35 cellular contexts compared by ENCODE assay signal in the genomic region with DNA sequence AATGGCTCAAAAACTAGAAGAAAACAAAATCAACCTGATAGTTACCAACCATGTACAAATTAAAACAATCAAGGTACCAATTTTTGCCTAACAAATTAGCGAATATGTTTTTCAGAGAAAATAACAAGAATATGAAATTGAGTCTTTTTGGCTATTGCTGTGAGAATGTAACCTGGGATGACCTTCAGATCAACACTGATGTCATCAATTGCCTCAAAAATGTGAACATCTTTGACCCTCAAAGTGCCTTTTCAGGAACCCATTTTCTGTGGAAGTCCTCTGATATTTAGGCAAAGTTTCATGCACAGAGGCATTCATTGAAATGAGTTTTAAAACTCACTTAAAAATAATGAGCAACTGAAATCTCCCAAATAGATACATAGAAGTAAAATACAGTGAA.
"Had no signal": no experiment of that assay in that cellular context is flagged by ENCODE, and none has a peak within 500 bp of the region (broad histone marks: within the 10 kb centered on the region; RNA-seq: fewer than 3 reads in every experiment).

No MANE protein-coding gene starts in this region.

- H3K9me3 ChIP-seq: MG63 had no signal

- H3K36me3 ChIP-seq: MG63 had no signal

- H3K4me3 ChIP-seq: MG63 had no signal

- DNase-seq: Karpas-422, Kasumi-1, MG63, MM.1S, MV-4-11, NCI-H1048, NCI-H1092, NCI-H1092 treated with DMSO at 0.1 percent for 48 hours, NCI-H1105, NCI-H1105 treated with DMSO at 0.1 percent for 48 hours, NCI-H1417, NCI-H1417 treated with DMSO at 0.1 percent for 48 hours, NCI-H1436, NCI-H1436 treated with DMSO at 0.1 percent for 48 hours, NCI-H146, NCI-H1694, NCI-H1694 treated with DMSO at 0.1 percent for 48 hours, NCI-H187, NCI-H187 treated with DMSO at 0.1 percent for 48 hours, NCI-H1930, NCI-H2029, NCI-H2029 treated with DMSO at 0.1 percent for 48 hours, NCI-H2081, NCI-H2081 treated with DMSO at 0.1 percent for 48 hours, NCI-H2107, NCI-H2171, NCI-H2171 treated with DMSO at 0.1 percent for 48 hours, NCI-H2227 treated with DMSO at 0.1 percent for 48 hours, NCI-H226, NCI-H345, NCI-H446, NCI-H446 treated with DMSO at 0.1 percent for 48 hours, NCI-H510A, NCI-H510A treated with DMSO at 0.1 percent for 48 hours, NCI-H524 had no signal

- H3K27me3 ChIP-seq: MG63 had no signal
